Comparison of ENCODE assay signal across 9 cellular contexts in the genomic region with DNA sequence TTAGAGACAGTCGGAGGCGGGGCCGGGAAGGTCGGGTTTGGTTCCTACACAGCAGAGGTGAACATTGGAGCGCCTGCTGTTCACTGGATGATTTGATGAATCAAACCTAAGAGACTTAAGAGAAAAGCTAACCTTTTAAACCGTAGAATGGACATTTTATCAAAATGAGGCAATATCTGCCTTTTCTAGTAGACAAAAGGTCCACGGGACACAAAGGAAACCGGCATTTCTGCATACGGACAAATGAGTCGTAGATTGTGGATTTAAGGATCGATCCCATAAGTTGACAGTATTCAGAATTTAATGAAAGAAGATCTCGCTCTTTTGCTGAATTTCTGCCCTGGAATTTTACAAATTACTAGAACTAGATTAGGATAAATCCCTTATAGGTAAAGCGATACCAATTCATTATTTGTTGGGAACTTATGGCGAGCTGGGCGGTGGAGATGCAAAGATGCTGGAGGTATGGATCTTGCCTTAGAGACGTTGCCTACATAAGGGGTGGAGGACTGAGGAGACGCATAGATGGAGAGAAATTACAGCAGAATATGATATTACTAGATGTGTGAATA. TPM values are rescaled to one million over a fixed set of nuclear protein-coding genes. Genes with fewer than 3 reads are reported as not detected.
A peak's percentile ranks its signal among the peaks of the same experiment; 100 is the strongest.
DNase-seq lines count a peak whose midpoint lies in the region; ATAC-seq, FAIRE-seq and TF ChIP-seq lines count a peak whose summit lies in the region.
"Had no signal": no experiment of that assay in that cellular context is flagged by ENCODE, and none has a peak within 500 bp of the region (broad histone marks: within the 10 kb centered on the region; RNA-seq: fewer than 3 reads in every experiment).

No MANE protein-coding gene starts in this region.

- BruUV-seq in K562 (replicated peaks; lab: Mats Ljungman, UMichigan): no TSS peak

- H3K27me3 ChIP-seq in right atrium auricular region: no peaks in the 10 kb centered on the region
- no peaks in the 10 kb centered on the region for H3K27me3 ChIP-seq in K562 (ENCODE audit: control insufficient read depth in 2 of 2, insufficient read depth in 2 of 2, low read length in 2 of 2)
- no peaks in the 10 kb centered on the region for H3K27me3 ChIP-seq in lung (ENCODE audit: control insufficient read depth, insufficient read depth)
- no peaks in the 10 kb centered on the region for H3K27me3 ChIP-seq in aorta (ENCODE audit: control insufficient read depth in 1 of 2, insufficient read depth in 2 of 2, low read length in 1 of 2)

- no peak for TF ChIP-seq RAD21 in K562 (CRISPR knock-in tag; conservative IDR thresholded peaks at IDR 0.05 in 1 of 2, IDR thresholded peaks at IDR 0.05 in 1 of 2)

- no peaks in the 10 kb centered on the region for H4K20me1 ChIP-seq in K562 (replicated peaks; ENCODE audit: control insufficient read depth, insufficient read depth, low read length)

- WGBS in K562 (ENCODE audit: insufficient coverage, low coverage, missing lambda C conversion rate): under 1% methylated on average over 17 of the region's 17 CpGs
- 0% methylated on average over 17 of the region's 17 CpGs for WGBS in lung, 2 donors
- 1% methylated on average over 17 of the region's 17 CpGs for WGBS in aorta, 2 donors

- no peak for TF ChIP-seq CTCF in right atrium auricular region (IDR thresholded peaks at IDR 0.05)
- TF ChIP-seq CTCF in K562 (IDR thresholded peaks at IDR 0.05 in 2 of 3, conservative IDR thresholded peaks at IDR 0.05 in 1 of 3; ENCODE audit: insufficient read depth in 2 of 3, low read depth in 1 of 3, low read length in 3 of 3): no peak
- TF ChIP-seq CTCF in lung (IDR thresholded peaks at IDR 0.05; ENCODE audit: control extremely low read depth, extremely low read depth): no peak

- ATAC-seq in Right ventricle myocardium inferior (no peak), K562 (0 out of 3 replicates have a peak, but pooled peaks have one; percentile 9), lung (ENCODE audit: insufficient read depth, low FRiP score) (no peak), aorta (ENCODE audit: low FRiP score) (no peak), HG03135 (IDR thresholded peaks at IDR 0.05; ENCODE audit: unreplicated experiment) (no peak)

- no peak for DNase-seq in right atrium auricular region (ENCODE audit: low spot score)
- DNase-seq in Right ventricle myocardium inferior (ENCODE audit: missing footprints): no peak
- DNase-seq in K562 (ENCODE audit: extremely low read depth in 1 of 4, low spot score in 3 of 4): peak in 2 of 4 experiments; percentile 34 to 40
- DNase-seq in lung (ENCODE audit: low spot score): no peak
- no peak for DNase-seq in aorta
- DNase-seq in HTR-8/SVneo (ENCODE audit: insufficient read length, low spot score): no peak
- DNase-seq in HuH-7 (ENCODE audit: low spot score): no peak

- CTCF ChIA-PET in K562 (lab: Yijun Ruan, JAX; ENCODE audit: low intra/inter-chr PET ratio): interaction anchor here (0.8 kb wide), 1 partner anchor 192 kb away, joined by 3 read pairs; no protein-coding TSS in a partner anchor

- H3K4me2 ChIP-seq in K562 (ENCODE audit: insufficient read depth, low read length): peak overlapping the region; percentile 94

- no peak for TF ChIP-seq EP300 in K562 (IDR thresholded peaks at IDR 0.05; ENCODE audit: low read length)

- peak overlapping the region; percentile 86 to 92 for H3K4me3 ChIP-seq in right atrium auricular region
- H3K4me3 ChIP-seq in K562: peak overlapping the region; percentile 55
- H3K4me3 ChIP-seq in lung: peak overlapping the region; percentile 93
- H3K4me3 ChIP-seq in aorta (ENCODE audit: low read length in 2 of 2): peak overlapping the region; percentile 51 to 77

- H3K9me1 ChIP-seq in K562 (ENCODE audit: control insufficient read depth, insufficient read depth, low read length): no peaks in the 10 kb centered on the region

- peak overlapping the region; percentile 89 to 100 for H3K9ac ChIP-seq in K562 (ENCODE audit: insufficient read depth in 1 of 2, low read depth in 2 of 2, low read length in 2 of 2)

- POLR2A ChIA-PET in K562 (lab: Yijun Ruan, JAX): interaction anchor here (0.5 to 1.8 kb wide), 19 partner anchors 8 to 1733 kb away, joined by 3 to 12 read pairs (median 3); no protein-coding TSS in a partner anchor

- no peak for FAIRE-seq in K562 (lab: Jason Lieb, UNC)
- FAIRE-seq in HTR-8/SVneo (lab: Jason Lieb, UNC): no peak
- FAIRE-seq: frontal cortex had no signal

- H3K36me3 ChIP-seq in right atrium auricular region (peaks cover 23% of the 10 kb centered on the region), K562 (ENCODE audit: control insufficient read depth, insufficient read depth, low read length) (peaks cover 43% of the 10 kb centered on the region), lung (ENCODE audit: control insufficient read depth in 2 of 2, insufficient read depth in 2 of 2, low read length in 2 of 2) (peaks cover 4 to 7% of the 10 kb centered on the region in 2 donors), aorta (ENCODE audit: control insufficient read depth in 1 of 2, insufficient read depth in 2 of 2, low read length in 1 of 2) (peaks cover 0 to 2% of the 10 kb centered on the region in 2 donors)

- H2AFZ ChIP-seq in K562 (ENCODE audit: low read depth, low read length): peak overlapping the region; percentile 81

- peaks cover 68% of the 10 kb centered on the region for H3K79me2 ChIP-seq in K562 (ENCODE audit: control insufficient read depth, insufficient read depth, low read length)

- H3K27ac ChIP-seq in right atrium auricular region (peak overlapping the region; percentile 90 to 93), K562 (ENCODE audit: extremely low read depth, low read depth, low read length) (peak overlapping the region; percentile 84), lung (ENCODE audit: low read depth in 1 of 2, low read length in 1 of 2) (peak overlapping the region; percentile 86 to 93), aorta (ENCODE audit: low read depth in 1 of 2, low read length in 2 of 2) (peak overlapping the region in 1 of 2 donors; percentile 86)

- intact Hi-C loops in Right ventricle myocardium inferior (cut with DNase I) (loop anchor here (2.0 kb wide), 3 partner anchors 28 to 110 kb away; a partner anchor contains a TSS), K562 (cut with micrococcal nuclease) (loop anchor here (2.0 kb wide), 2 partner anchors 176 to 184 kb away; no protein-coding TSS in a partner anchor), aorta (cut with DNase I) (loop anchor here (2.0 to 10.0 kb wide), 2 partner anchors 28 to 180 kb away; a partner anchor contains a TSS)

- TF ChIP-seq POLR2A in K562 (conservative IDR thresholded peaks at IDR 0.05): no peak

- in situ Hi-C loops in K562 (cut with MboI): no loop called here

- H3K4me1 ChIP-seq in right atrium auricular region (peaks cover 0 to 23% of the 10 kb centered on the region in 2 donors), K562 (replicated peaks in 1 of 2; ENCODE audit: control insufficient read depth in 2 of 2, insufficient read depth in 2 of 2, low read length in 2 of 2) (peaks cover 5 to 13% of the 10 kb centered on the region in 2 experiments; a peak in 4 of 5 replicates), lung (ENCODE audit: control insufficient read depth in 2 of 2, insufficient read depth in 2 of 2, low read length in 2 of 2) (peaks cover 3 to 9% of the 10 kb centered on the region in 2 donors), aorta (ENCODE audit: control insufficient read depth in 1 of 2, insufficient read depth in 2 of 2, low read length in 2 of 2) (no peaks in the 10 kb centered on the region)

- H3K9me3 ChIP-seq in right atrium auricular region (no peaks in the 10 kb centered on the region), K562 (replicated peaks; ENCODE audit: control insufficient read depth, insufficient read depth, low read depth, low read length) (peaks cover 3% of the 10 kb centered on the region; the same call in 1 of the 2 replicates), lung (ENCODE audit: control insufficient read depth in 2 of 2, insufficient read depth in 1 of 2, low read length in 1 of 2) (no peaks in the 10 kb centered on the region), aorta (ENCODE audit: control insufficient read depth, low read length) (no peaks in the 10 kb centered on the region)

RNA-seq across cellular contexts. Expression of a gene that starts 0.4 kb away (rescaled TPM):
- total RNA-seq in right atrium auricular region (10 to 100 TPM in 1 of 2 donors, 1 to 10 TPM in 1; 9.0 to 10.4 TPM), Right ventricle myocardium inferior (11.5 TPM), K562 (2014; rRNA removed) (50.0 and 52.4 TPM in 2 replicates), K562 (2014; rRNA removed; fragmentation: Illumina TruSeq; extraction: Trizol) (87.0 and 95.7 TPM in 2 replicates), K562 (2015; rRNA removed; fragmentation: Illumina TruSeq; extraction: Trizol) (87.3 and 90.9 TPM in 2 replicates), K562 (2021) (52.4 and 56.5 TPM in 2 replicates), lung (10 to 100 TPM in 1 of 2 donors, 1 to 10 TPM in 1; 6.1 to 10.7 TPM), aorta (1 to 10 TPM; 9.2 to 9.9 TPM)
- 9.9 and 14.5 TPM in 2 replicates for total RNA-seq in K562 (2011; cell fraction: chromatin; rRNA removed; ENCODE audit: low replicate concordance)
- total RNA-seq in K562 (2011; cell fraction: nucleolus; rRNA removed): 10.0 and 11.4 TPM in 2 replicates
- 8.3 and 10.3 TPM in 2 replicates for total RNA-seq in K562 (2011; cell fraction: nucleoplasm; rRNA removed)
- polyA plus RNA-seq in K562 (2011; rRNA removed) (49.0 and 69.7 TPM in 2 replicates), K562 (2014; fragmentation: Illumina TruSeq; extraction: Trizol) (85.9 and 108 TPM in 2 replicates), K562 (2014; fragmentation: Nextera tagmentation; extraction: Ambion mirVana) (100 to 1,000 TPM; 189 to 200 TPM), K562 (2014; rRNA removed) (63.5 and 64.4 TPM in 2 replicates), lung (10 to 100 TPM; 11.3 to 16.9 TPM), aorta (10 to 100 TPM in 1 of 2 donors, 1 to 10 TPM in 1; 6.3 to 12.3 TPM)
- 16.3 and 22.3 TPM in 2 replicates for polyA plus RNA-seq in K562 (2011; cell fraction: cytosol; rRNA removed)
- polyA plus RNA-seq in K562 (2011; cell fraction: nucleus; rRNA removed): 16.1 and 17.8 TPM in 2 replicates
- polyA plus RNA-seq in K562 (2012): 28.9 and 46.1 TPM in 2 replicates
- polyA minus RNA-seq in K562 (2011; rRNA and poly(A)+ RNA removed): 31.3 and 35.1 TPM in 2 replicates
- polyA minus RNA-seq in K562 (2011; cell fraction: cytosol; rRNA and poly(A)+ RNA removed): 9.4 and 11.9 TPM in 2 replicates
- polyA minus RNA-seq in K562 (2011; cell fraction: nucleus; rRNA and poly(A)+ RNA removed): 6.9 and 11.3 TPM in 2 replicates

RNA-seq across cellular contexts. Expression of a gene that starts 0.8 kb away (rescaled TPM):
- total RNA-seq in right atrium auricular region (not detected), Right ventricle myocardium inferior (0.49 TPM), K562 (2014; rRNA removed) (6.7 and 11.7 TPM in 2 replicates), K562 (2014; rRNA removed; fragmentation: Illumina TruSeq; extraction: Trizol) (11.1 and 14.9 TPM in 2 replicates), K562 (2015; rRNA removed; fragmentation: Illumina TruSeq; extraction: Trizol) (7.4 and 10.8 TPM in 2 replicates), K562 (2021) (10.5 TPM in 2 replicates), lung (1 to 10 TPM; 1.3 to 3.5 TPM), aorta (under 1 TPM in 1 of 2 donors, not detected in 1; 0.66 TPM)
- 1.6 and 1.8 TPM in 2 replicates for total RNA-seq in K562 (2011; cell fraction: chromatin; rRNA removed; ENCODE audit: low replicate concordance)
- 1.8 and 2.5 TPM in 2 replicates for total RNA-seq in K562 (2011; cell fraction: nucleolus; rRNA removed)
- total RNA-seq in K562 (2011; cell fraction: nucleoplasm; rRNA removed): 1.5 and 4.0 TPM in 2 replicates
- polyA plus RNA-seq in K562 (2011; rRNA removed) (11.8 and 14.0 TPM in 2 replicates), K562 (2014; fragmentation: Illumina TruSeq; extraction: Trizol) (12.3 and 12.9 TPM in 2 replicates), K562 (2014; fragmentation: Nextera tagmentation; extraction: Ambion mirVana) (10 to 100 TPM; 27.6 to 37.0 TPM), K562 (2014; rRNA removed) (9.1 and 10.7 TPM in 2 replicates), lung (1 to 10 TPM; 1.3 to 2.5 TPM), aorta (1 to 10 TPM in 1 of 2 donors, not detected in 1; 2.4 TPM)
- 6.8 and 13.2 TPM in 2 replicates for polyA plus RNA-seq in K562 (2011; cell fraction: cytosol; rRNA removed)
- polyA plus RNA-seq in K562 (2011; cell fraction: nucleus; rRNA removed): 3.6 and 7.2 TPM in 2 replicates
- polyA plus RNA-seq in K562 (2012): 6.7 and 8.1 TPM in 2 replicates
- polyA minus RNA-seq in K562 (2011; rRNA and poly(A)+ RNA removed): 6.4 and 6.5 TPM in 2 replicates
- 3.1 TPM in 1 of 2 replicates, not detected in the other for polyA minus RNA-seq in K562 (2011; cell fraction: cytosol; rRNA and poly(A)+ RNA removed)
- polyA minus RNA-seq in K562 (2011; cell fraction: nucleus; rRNA and poly(A)+ RNA removed): 1.4 TPM in 1 of 2 replicates, not detected in the other

RNA-seq across cellular contexts. Expression of a gene that starts 27.7 kb away (rescaled TPM):
- total RNA-seq in right atrium auricular region (100 to 1,000 TPM; 123 to 133 TPM), Right ventricle myocardium inferior (120 TPM), K562 (2014; rRNA removed) (151 TPM in 2 replicates), K562 (2014; rRNA removed; fragmentation: Illumina TruSeq; extraction: Trizol) (213 and 225 TPM in 2 replicates), K562 (2015; rRNA removed; fragmentation: Illumina TruSeq; extraction: Trizol) (150 and 160 TPM in 2 replicates), K562 (2021) (183 and 204 TPM in 2 replicates), lung (10 to 100 TPM; 52.8 to 78.7 TPM), aorta (10 to 100 TPM; 72.8 to 85.3 TPM)
- total RNA-seq in K562 (2011; cell fraction: chromatin; rRNA removed; ENCODE audit: low replicate concordance): 79.7 and 82.0 TPM in 2 replicates
- total RNA-seq in K562 (2011; cell fraction: nucleolus; rRNA removed): 114 and 131 TPM in 2 replicates
- 125 and 142 TPM in 2 replicates for total RNA-seq in K562 (2011; cell fraction: nucleoplasm; rRNA removed)
- polyA plus RNA-seq in K562 (2011; rRNA removed) (319 and 402 TPM in 2 replicates), K562 (2014; fragmentation: Illumina TruSeq; extraction: Trizol) (209 and 263 TPM in 2 replicates), K562 (2014; fragmentation: Nextera tagmentation; extraction: Ambion mirVana) (100 to 1,000 TPM; 472 to 496 TPM), K562 (2014; rRNA removed) (264 and 287 TPM in 2 replicates), lung (100 to 1,000 TPM in 1 of 2 donors, 10 to 100 TPM in 1; 77.9 to 173 TPM), aorta (100 to 1,000 TPM; 158 to 192 TPM)
- 252 and 276 TPM in 2 replicates for polyA plus RNA-seq in K562 (2011; cell fraction: cytosol; rRNA removed)
- 76.8 and 123 TPM in 2 replicates for polyA plus RNA-seq in K562 (2011; cell fraction: nucleus; rRNA removed)
- 226 and 283 TPM in 2 replicates for polyA plus RNA-seq in K562 (2012)
- polyA minus RNA-seq in K562 (2011; rRNA and poly(A)+ RNA removed): 118 and 125 TPM in 2 replicates
- polyA minus RNA-seq in K562 (2011; cell fraction: cytosol; rRNA and poly(A)+ RNA removed): 42.3 and 50.0 TPM in 2 replicates
- polyA minus RNA-seq in K562 (2011; cell fraction: nucleus; rRNA and poly(A)+ RNA removed): 13.3 and 23.7 TPM in 2 replicates

RNA-seq across cellular contexts. Expression of a gene that starts 52.4 kb away (rescaled TPM):
- total RNA-seq in right atrium auricular region (100 to 1,000 TPM in 1 of 2 donors, 10 to 100 TPM in 1; 93.5 to 100 TPM), Right ventricle myocardium inferior (106 TPM), K562 (2014; rRNA removed) (149 and 174 TPM in 2 replicates), K562 (2014; rRNA removed; fragmentation: Illumina TruSeq; extraction: Trizol) (263 and 285 TPM in 2 replicates), K562 (2015; rRNA removed; fragmentation: Illumina TruSeq; extraction: Trizol) (181 and 217 TPM in 2 replicates), K562 (2021) (211 and 214 TPM in 2 replicates), lung (10 to 100 TPM; 47.2 to 77.6 TPM), aorta (10 to 100 TPM; 50.3 to 51.9 TPM)
- 120 and 171 TPM in 2 replicates for total RNA-seq in K562 (2011; cell fraction: chromatin; rRNA removed; ENCODE audit: low replicate concordance)
- 123 and 128 TPM in 2 replicates for total RNA-seq in K562 (2011; cell fraction: nucleolus; rRNA removed)
- 191 and 263 TPM in 2 replicates for total RNA-seq in K562 (2011; cell fraction: nucleoplasm; rRNA removed)
- polyA plus RNA-seq in K562 (2011; rRNA removed) (247 and 349 TPM in 2 replicates), K562 (2014; fragmentation: Illumina TruSeq; extraction: Trizol) (198 and 252 TPM in 2 replicates), K562 (2014; fragmentation: Nextera tagmentation; extraction: Ambion mirVana) (100 to 1,000 TPM; 777 to 862 TPM), K562 (2014; rRNA removed) (271 and 298 TPM in 2 replicates), lung (100 to 1,000 TPM in 1 of 2 donors, 10 to 100 TPM in 1; 45.6 to 112 TPM), aorta (100 to 1,000 TPM in 1 of 2 donors, 10 to 100 TPM in 1; 72.7 to 111 TPM)
- polyA plus RNA-seq in K562 (2011; cell fraction: cytosol; rRNA removed): 133 and 189 TPM in 2 replicates
- polyA plus RNA-seq in K562 (2011; cell fraction: nucleus; rRNA removed): 63.2 and 95.0 TPM in 2 replicates
- 154 and 229 TPM in 2 replicates for polyA plus RNA-seq in K562 (2012)
- 116 and 118 TPM in 2 replicates for polyA minus RNA-seq in K562 (2011; rRNA and poly(A)+ RNA removed)
- polyA minus RNA-seq in K562 (2011; cell fraction: cytosol; rRNA and poly(A)+ RNA removed): 39.9 and 48.1 TPM in 2 replicates
- polyA minus RNA-seq in K562 (2011; cell fraction: nucleus; rRNA and poly(A)+ RNA removed): 44.7 and 82.3 TPM in 2 replicates
